ENCODE assay signal across 30 cellular contexts in the genomic region with DNA sequence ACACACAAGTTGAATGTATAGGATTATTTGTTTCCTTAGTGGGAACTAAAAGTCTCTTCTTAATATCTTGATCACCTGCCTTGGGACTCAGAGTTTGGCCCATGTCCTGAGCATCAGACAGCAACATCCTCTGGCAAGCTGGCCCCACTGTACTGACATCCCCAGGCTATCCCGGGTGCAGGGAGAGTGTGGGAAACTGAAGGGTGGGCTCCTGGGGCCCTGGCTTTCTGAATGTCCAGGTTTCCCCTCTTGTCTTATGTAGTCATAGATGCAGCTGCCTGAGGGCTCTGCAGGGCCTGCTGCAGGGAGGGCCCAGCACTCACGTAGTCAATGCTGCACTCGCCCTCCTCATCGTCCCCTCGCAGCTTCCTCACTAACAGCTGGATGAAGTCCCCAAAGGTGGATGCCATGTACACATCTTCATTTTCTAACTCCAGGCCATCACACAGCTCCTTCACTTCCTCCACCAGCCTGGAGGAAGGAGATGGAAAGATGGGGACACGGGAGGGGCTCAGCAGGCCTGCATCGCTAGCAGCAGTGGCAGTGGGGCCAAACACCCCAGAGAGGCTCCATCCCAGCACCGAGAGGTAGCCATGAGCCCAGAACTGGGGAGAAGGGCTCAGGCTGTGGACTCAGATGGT. TPM values are rescaled to one million over a fixed set of nuclear protein-coding genes. Genes with fewer than 3 reads are reported as not detected.
DNase-seq lines count a peak whose midpoint lies in the region; TF ChIP-seq lines count a peak whose summit lies in the region.
"Had no signal": no experiment of that assay in that cellular context is flagged by ENCODE, and none has a peak within 500 bp of the region (broad histone marks: within the 10 kb centered on the region; RNA-seq: fewer than 3 reads in every experiment).

No MANE protein-coding gene starts in this region.

- H3K9me3 ChIP-seq in H9 (ENCODE audit: control insufficient read depth, low read depth, low read length) (no peaks in the 10 kb centered on the region), colonic mucosa (no peaks in the 10 kb centered on the region), stomach (no peaks in the 10 kb centered on the region), thyroid gland (no peaks in the 10 kb centered on the region)
- H3K9me3 ChIP-seq: ascending aorta, BLaER1, Peyer's patch, testis had no signal

- H3K9me3 Mint-ChIP-seq in H9, result peaks cover 0 to 4% of the 10 kb centered on the region in 2 experiments; a peak in 2 of 5 replicates
- H3K9me3 Mint-ChIP-seq: activated CD4-positive, alpha-beta T cell treated with anti-CD3 and anti-CD28 coated beads, Interleukin-2, amount 10 ng/mL, durations not matched to agents 7 days and 5 days; activated naive CD4-positive, alpha-beta T cell treated with anti-CD3 and anti-CD28 coated beads, Interleukin-2, amount 50 U/mL, for 72 hours; activated T-helper 17 cell treated with anti-CD3 and anti-CD28 coated beads, Interleukin-2, amount 50 U/mL, for 72 hours; naive thymus-derived CD4-positive, alpha-beta T cell had no signal

- no CpG with 5 or more reads among the region's 8 CpGs for WGBS in H9 (ENCODE audit: extremely low coverage, insufficient read length, low lambda C conversion rate)
- WGBS in stomach, 5 donors, result 84 to 93% (median 91%) methylated on average over 8 of the region's 8 CpGs
- WGBS in thyroid gland, 2 donors, result 94 to 97% methylated on average over 8 of the region's 8 CpGs

- no peak overlapping the region for H3T11ph ChIP-seq in H9 (ENCODE audit: low read length)

- no peaks in the 10 kb centered on the region for H3K27me3 ChIP-seq in H9 (ENCODE audit: insufficient read depth, low read length)
- no peaks in the 10 kb centered on the region for H3K27me3 ChIP-seq in colonic mucosa
- peaks cover 0 to 9% (median 0%) of the 10 kb centered on the region in 3 donors for H3K27me3 ChIP-seq in stomach
- no peaks in the 10 kb centered on the region for H3K27me3 ChIP-seq in thyroid gland
- H3K27me3 ChIP-seq: ascending aorta, BLaER1, Peyer's patch, testis had no signal

- H4K8ac ChIP-seq in H9 (replicated peaks; ENCODE audit: insufficient read length, low read depth, low read length), result no peak overlapping the region

- H3K79me1 ChIP-seq in H9 (ENCODE audit: insufficient read depth, low read depth, low read length, poor library complexity, severe bottlenecking), result no peaks in the 10 kb centered on the region

- TF ChIP-seq CTCF in H9 (conservative IDR thresholded peaks at IDR 0.05) (no peak), colonic mucosa (IDR thresholded peaks at IDR 0.05) (no peak), stomach (IDR thresholded peaks at IDR 0.05) (no peak), thyroid gland (IDR thresholded peaks at IDR 0.05) (no peak)

- no peak overlapping the region for H2BK120ac ChIP-seq in H9 (ENCODE audit: low read depth, low read length, poor library complexity, severe bottlenecking)

- TF ChIP-seq POLR2A in stomach (IDR thresholded peaks at IDR 0.05), result no peak
- TF ChIP-seq POLR2A in thyroid gland (IDR thresholded peaks at IDR 0.05), result no peak

- no peak overlapping the region for H3K27ac ChIP-seq in H9 (ENCODE audit: insufficient read length, low read depth, low read length)
- no peak overlapping the region for H3K27ac ChIP-seq in colonic mucosa
- no peak overlapping the region for H3K27ac ChIP-seq in stomach
- no peak overlapping the region for H3K27ac ChIP-seq in thyroid gland
- H3K27ac ChIP-seq: ascending aorta, BLaER1, cardiac muscle cell, Peyer's patch, testis, WERI-Rb-1 had no signal

- H3K36me3 Mint-ChIP-seq in H9 (ENCODE audit: insufficient read depth in 1 of 3, low read depth in 3 of 3), result no peaks in the 10 kb centered on the region
- H3K36me3 Mint-ChIP-seq: activated naive CD4-positive, alpha-beta T cell treated with anti-CD3 and anti-CD28 coated beads, Interleukin-2, amount 50 U/mL, for 72 hours; naive thymus-derived CD4-positive, alpha-beta T cell had no signal

- H3K4ac ChIP-seq in H9 (ENCODE audit: low read depth, low read length), result no peak overlapping the region

- H3K36me3 ChIP-seq in colonic mucosa (no peaks in the 10 kb centered on the region), stomach (no peaks in the 10 kb centered on the region), thyroid gland (no peaks in the 10 kb centered on the region)
- H3K36me3 ChIP-seq: BLaER1, cardiac muscle cell, Peyer's patch, WERI-Rb-1 had no signal

- H2BK15ac ChIP-seq in H9 (ENCODE audit: low read depth, low read length), result no peak overlapping the region

- no peak overlapping the region for H3K23ac ChIP-seq in H9 (ENCODE audit: insufficient read length, low read depth, low read length)

- peaks cover 26% of the 10 kb centered on the region for H3K27me3 Mint-ChIP-seq in H9 (ENCODE audit: low read depth)

- H3K79me2 ChIP-seq in H9 (ENCODE audit: insufficient read depth, low read length), result no peaks in the 10 kb centered on the region

- H3K27ac Mint-ChIP-seq in H9, result no peak overlapping the region
- H3K27ac Mint-ChIP-seq: activated CD4-positive, alpha-beta T cell treated with anti-CD3 and anti-CD28 coated beads, Interleukin-2, amount 10 ng/mL, durations not matched to agents 7 days and 5 days; activated naive CD4-positive, alpha-beta T cell treated with anti-CD3 and anti-CD28 coated beads, Interleukin-2, amount 50 U/mL, for 72 hours; activated T-helper 17 cell treated with anti-CD3 and anti-CD28 coated beads, Interleukin-2, amount 50 U/mL, for 72 hours; naive thymus-derived CD4-positive, alpha-beta T cell had no signal

- H3K4me3 Mint-ChIP-seq in H9, result no peak overlapping the region
- H3K4me3 Mint-ChIP-seq: activated CD4-positive, alpha-beta T cell treated with anti-CD3 and anti-CD28 coated beads, Interleukin-2, amount 10 ng/mL, durations not matched to agents 7 days and 5 days; activated T-helper 17 cell treated with anti-CD3 and anti-CD28 coated beads, Interleukin-2, amount 50 U/mL, for 72 hours; naive thymus-derived CD4-positive, alpha-beta T cell had no signal

- intact Hi-C loops in colonic mucosa (cut with DNase I) (loop anchor here (10.0 kb wide), 1 partner anchor 107 kb away; no protein-coding TSS in a partner anchor), stomach (cut with DNase I; ENCODE audit: low total_unique reads) (no loop called here), thyroid gland (cut with DNase I) (loop anchor here (10.0 kb wide), 1 partner anchor 57 kb away; no protein-coding TSS in a partner anchor)

- no peak overlapping the region for H3K18ac ChIP-seq in H9 (ENCODE audit: insufficient read length, low read depth, low read length)

- H2AK5ac ChIP-seq in H9 (ENCODE audit: insufficient read length, low read length), result no peak overlapping the region

- no peak overlapping the region for H2AFZ ChIP-seq in H9 (ENCODE audit: low read length)

- H3K4me1 Mint-ChIP-seq in H9, result peaks cover 12 to 13% of the 10 kb centered on the region in 2 experiments
- H3K4me1 Mint-ChIP-seq: activated CD4-positive, alpha-beta T cell treated with anti-CD3 and anti-CD28 coated beads, Interleukin-2, amount 10 ng/mL, durations not matched to agents 7 days and 5 days; activated T-helper 17 cell treated with anti-CD3 and anti-CD28 coated beads, Interleukin-2, amount 50 U/mL, for 72 hours had no signal

- TF ChIP-seq EP300 in stomach (IDR thresholded peaks at IDR 0.05), result no peak

- H3K23me2 ChIP-seq in H9 (ENCODE audit: insufficient read length, low read depth, low read length, poor library complexity, severe bottlenecking), result no peaks in the 10 kb centered on the region

- H3K9ac ChIP-seq in H9 (ENCODE audit: extremely low read depth, insufficient read length, low read length) (no peak overlapping the region), colonic mucosa (ENCODE audit: low read depth in 2 of 2, low read length in 2 of 2) (no peak overlapping the region)
- H3K9ac ChIP-seq: BLaER1 had no signal

- DNase-seq in H9 (peak; percentile 12), colonic mucosa (peak; percentile 8), mesenteric fat pad (ENCODE audit: low spot score) (peak; percentile 55), stomach (peak; percentile 19), pons (ENCODE audit: low spot score) (no peak), thyroid gland (no peak), UCSD-AML1 (lab: John Stamatoyannopoulos, UW; ENCODE audit: unreplicated experiment) (no peak)
- DNase-seq: activated CD4-positive, alpha-beta T cell treated with anti-CD3 and anti-CD28 coated beads, Interleukin-2, amount 10 ng/mL, durations not matched to agents 7 days and 5 days; DMS79; GF-D8; midbrain; NCI-H1105 treated with DMSO at 0.1 percent for 48 hours; NCI-H2029; NCI-H526 treated with DMSO at 0.1 percent for 48 hours; stimulated activated CD4-positive, alpha-beta T cell treated with anti-CD3 and anti-CD28 coated beads, Interleukin-15, amount 100 ng/mL, for 24 hours; stimulated activated naive CD4-positive, alpha-beta T cell; SW 1271; T-helper 9 cell; testis had no signal

- H3K4me3 ChIP-seq in colonic mucosa (no peak overlapping the region), stomach (no peak overlapping the region), thyroid gland (replicated peaks in 1 of 3) (no peak overlapping the region)
- H3K4me3 ChIP-seq: ascending aorta, BLaER1, cardiac muscle cell, K562, Peyer's patch, testis had no signal

- no peak overlapping the region for H4K91ac ChIP-seq in H9 (ENCODE audit: insufficient read length, low read depth, low read length)

- no peak overlapping the region for H2BK20ac ChIP-seq in H9 (ENCODE audit: low read depth, low read length, poor library complexity, severe bottlenecking)

- H4K5ac ChIP-seq in H9 (ENCODE audit: insufficient read length, low read depth, low read length), result no peak overlapping the region

- H3K4me2 ChIP-seq in H9 (ENCODE audit: insufficient read depth, insufficient read length, low read length), result no peak overlapping the region
- H3K4me2 ChIP-seq: BLaER1 had no signal

- H2BK12ac ChIP-seq in H9 (ENCODE audit: insufficient read length, low read depth, low read length), result no peak overlapping the region

- H3K4me1 ChIP-seq in H9 (ENCODE audit: insufficient read depth, low read length) (peaks cover 3% of the 10 kb centered on the region; the same call in 1 of the 2 replicates), colonic mucosa (no peaks in the 10 kb centered on the region), stomach (peaks cover 0 to 6% (median 0%) of the 10 kb centered on the region in 4 donors), thyroid gland (no peaks in the 10 kb centered on the region)
- H3K4me1 ChIP-seq: ascending aorta, BLaER1, Peyer's patch, testis had no signal

- no peak overlapping the region for H3K56ac ChIP-seq in H9 (ENCODE audit: insufficient read length, low read depth, low read length)

- H2BK5ac ChIP-seq in H9 (ENCODE audit: insufficient read length, low read length), result no peak overlapping the region

- no peak overlapping the region for H3K14ac ChIP-seq in H9 (ENCODE audit: insufficient read depth, low read length)

- peaks cover 2% of the 10 kb centered on the region for H4K20me1 ChIP-seq in H9 (ENCODE audit: control insufficient read depth, insufficient read depth, insufficient read length)
- H4K20me1 ChIP-seq: BLaER1 had no signal

RNA-seq across cellular contexts. Expression of a gene that starts 42.8 kb away (rescaled TPM):
- total RNA-seq in H9 (2021) (0.68 and 0.90 TPM in 2 replicates), colonic mucosa (10 to 100 TPM; 15.3 to 25.6 TPM), mesenteric fat pad (105 TPM), stomach (10 to 100 TPM in 1 of 5 donors, 1 to 10 TPM in 4; 2.6 to 17.4 (median 5.9) TPM), thyroid gland (10 to 100 TPM in 1 of 4 donors, 1 to 10 TPM in 3; 2.1 to 12.1 (median 6.1) TPM)
- 1 to 10 TPM; 1.4 to 9.8 (median 4.4) TPM for polyA plus RNA-seq in stomach
- total RNA-seq: activated CD4-positive, alpha-beta T cell treated with anti-CD3 and anti-CD28 coated beads, Interleukin-2, amount 10 ng/mL, durations not matched to agents 7 days and 5 days; endothelial cell of umbilical vein; naive thymus-derived CD4-positive, alpha-beta T cell had no signal
- polyA plus RNA-seq: AG04450; endothelial cell of umbilical vein; naive thymus-derived CD4-positive, alpha-beta T cell had no signal

RNA-seq across cellular contexts. Expression of a gene that starts 53.7 kb away (rescaled TPM):
- total RNA-seq in H9 (2021) (35.5 and 37.3 TPM in 2 replicates), colonic mucosa (10 to 100 TPM; 27.6 to 33.1 TPM), mesenteric fat pad (35.7 TPM), stomach (10 to 100 TPM; 27.7 to 81.7 (median 43.6) TPM), thyroid gland (10 to 100 TPM; 56.1 to 72.2 (median 59.7) TPM)
- 10 to 100 TPM; 15.4 to 23.5 (median 18.0) TPM for polyA plus RNA-seq in stomach

Comparison
In these comparisons a context has a peak if more than half of its experiments do, and no peak if none do; other contexts are left out.
1. DNase-seq: peak in H9 (single experiment), colonic mucosa (single experiment), mesenteric fat pad (single experiment) and stomach (single experiment); none in pons (single experiment), thyroid gland (0 of 2) and UCSD-AML1 (single experiment).